In genomic region chr9:98081477-98082219, GRCh38 we compare ENCODE assay signal across 9 cellular contexts. TPM values are rescaled to one million over a fixed set of nuclear protein-coding genes. Genes with fewer than 3 reads are reported as not detected.
DNase-seq lines count a peak whose midpoint lies in the region; ATAC-seq lines count a peak whose summit lies in the region.
"Had no signal": no experiment of that assay in that cellular context is flagged by ENCODE, and none has a peak within 500 bp of the region (broad histone marks: within the 10 kb centered on the region; RNA-seq: fewer than 3 reads in every experiment).

No MANE protein-coding gene starts in this region.

- H3K4me1 Mint-ChIP-seq in activated naive CD8-positive, alpha-beta T cell (ENCODE audit: low read depth): peaks cover 46% of the 10 kb centered on the region

- peaks cover 12% of the 10 kb centered on the region for H3K36me3 Mint-ChIP-seq in activated naive CD8-positive, alpha-beta T cell

- no peaks in the 10 kb centered on the region for H3K9me3 Mint-ChIP-seq in activated naive CD8-positive, alpha-beta T cell (ENCODE audit: low read depth)

- ATAC-seq in GM18870 (IDR thresholded peaks at IDR 0.05; ENCODE audit: unreplicated experiment): no peak

- no peak overlapping the region for H3K4me3 Mint-ChIP-seq in activated naive CD8-positive, alpha-beta T cell

- peak overlapping the region; percentile 84 for H3K27ac Mint-ChIP-seq in activated naive CD8-positive, alpha-beta T cell

- no peaks in the 10 kb centered on the region for H3K27me3 Mint-ChIP-seq in activated naive CD8-positive, alpha-beta T cell

- DNase-seq in stimulated activated naive CD4-positive, alpha-beta T cell treated with Interleukin-2 at 50 U/mL for 16 hours (lab: John Stamatoyannopoulos, UW): peak; percentile 35
- DNase-seq in stimulated activated naive CD4-positive, alpha-beta T cell (lab: John Stamatoyannopoulos, UW): no peak
- DNase-seq in lung microvascular endothelial cell (ENCODE audit: low read depth in 2 of 2): peak; percentile 20 to 49
- DNase-seq in NCI-H510A treated with DMSO at 0.1 percent for 48 hours (lab: John Stamatoyannopoulos, UW): no peak
- no peak for DNase-seq in DMS153 treated with DMSO at 0.1 percent for 48 hours (lab: John Stamatoyannopoulos, UW; ENCODE audit: unreplicated experiment)
- no peak for DNase-seq in HuH-7.5 (ENCODE audit: low spot score)
- DNase-seq: NCI-H1417 treated with DMSO at 0.1 percent for 48 hours had no signal

RNA-seq across cellular contexts. Expression of gene NANS, which starts 25.1 kb away (rescaled TPM):
- 63.6 and 73.8 TPM in 2 replicates for total RNA-seq in lung microvascular endothelial cell

RNA-seq across cellular contexts. Expression of gene TRIM14, which starts 37.4 kb away (rescaled TPM):
- total RNA-seq in lung microvascular endothelial cell: 0.40 and 1.3 TPM in 2 replicates

Comparison
In these comparisons a context has a peak if more than half of its experiments do, and no peak if none do; other contexts are left out.
1. DNase-seq: peak in stimulated activated naive CD4-positive, alpha-beta T cell treated with Interleukin-2 at 50 U/mL for 16 hours (single experiment) and lung microvascular endothelial cell (2 of 2); none in stimulated activated naive CD4-positive, alpha-beta T cell (0 of 6), NCI-H510A treated with DMSO at 0.1 percent for 48 hours (single experiment), DMS153 treated with DMSO at 0.1 percent for 48 hours (single experiment) and HuH-7.5 (single experiment).